27 cellular contexts compared by ENCODE assay signal in the genomic region with DNA sequence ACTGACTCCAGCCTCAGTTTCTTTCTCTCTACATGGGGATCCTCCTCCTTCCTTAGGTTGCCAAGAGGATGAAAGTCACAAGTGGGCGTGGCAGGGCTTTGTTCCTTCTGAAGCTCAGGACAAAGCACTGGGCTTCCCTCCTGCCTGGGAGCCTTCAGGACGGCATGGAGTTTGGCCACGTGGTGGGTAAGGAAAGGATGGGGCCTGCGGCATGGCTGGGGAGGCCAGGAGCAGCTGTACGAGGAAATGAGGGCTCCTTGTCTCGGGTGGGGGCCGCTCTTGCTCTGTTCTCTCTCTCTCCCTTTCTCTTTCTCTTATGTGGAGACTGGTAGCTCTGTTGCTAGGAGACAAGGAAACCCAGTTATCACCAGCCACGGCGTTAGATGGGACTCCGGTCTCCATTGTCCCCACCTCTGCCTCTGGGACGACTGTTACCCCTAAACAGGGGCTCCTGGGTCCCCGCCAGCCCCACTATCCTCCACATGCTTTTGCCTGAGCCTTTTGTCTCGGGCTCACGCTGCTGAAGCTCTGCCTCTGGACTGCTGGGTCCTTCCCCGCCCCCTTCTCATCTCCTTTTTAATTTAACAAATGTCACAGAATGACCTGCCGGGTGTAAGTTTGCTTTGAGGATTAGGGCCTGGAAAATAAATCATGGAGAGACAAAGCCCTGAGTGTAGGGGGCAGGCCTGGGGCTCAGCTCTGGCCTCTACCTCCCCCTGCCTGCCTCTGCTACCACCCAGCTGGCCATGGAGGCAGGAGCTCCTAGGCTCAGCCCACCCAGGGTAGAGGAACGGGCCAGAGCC. TPM values are rescaled to one million over a fixed set of nuclear protein-coding genes. Genes with fewer than 3 reads are reported as not detected.
DNase-seq lines count a peak whose midpoint lies in the region; ATAC-seq and TF ChIP-seq lines count a peak whose summit lies in the region.
"Had no signal": no experiment of that assay in that cellular context is flagged by ENCODE, and none has a peak within 500 bp of the region (broad histone marks: within the 10 kb centered on the region; RNA-seq: fewer than 3 reads in every experiment).

No MANE protein-coding gene starts in this region.

- H3K9me3 ChIP-seq in HUES48 (ENCODE audit: control insufficient read depth, insufficient read depth, low read length) (no peaks in the 10 kb centered on the region), neuronal stem cell (replicated peaks in 1 of 2; ENCODE audit: control insufficient read depth in 2 of 2, insufficient read depth in 1 of 2, low read depth in 1 of 2, low read length in 2 of 2) (peaks cover 0 to 2% of the 10 kb centered on the region in 2 donors)
- H3K9me3 ChIP-seq: Peyer's patch, prostate gland, SJSA1 had no signal

- peaks cover 4% of the 10 kb centered on the region; the same call in 1 of the 2 replicates for H3K4me1 ChIP-seq in HUES48 (ENCODE audit: control insufficient read depth, insufficient read depth, low read length)
- H3K4me1 ChIP-seq in neuronal stem cell (ENCODE audit: control insufficient read depth in 2 of 2, insufficient read depth in 1 of 2, low read depth in 1 of 2, low read length in 2 of 2), result peaks cover 26 to 31% of the 10 kb centered on the region in 2 donors
- H3K4me1 ChIP-seq: prostate gland had no signal

- H3K4ac ChIP-seq in neuronal stem cell (ENCODE audit: low read length), result no peak overlapping the region

- H3K36me3 Mint-ChIP-seq in glutamatergic neuron (ENCODE audit: unreplicated experiment), result no peaks in the 10 kb centered on the region

- peaks cover 21% of the 10 kb centered on the region for H3K4me1 Mint-ChIP-seq in glutamatergic neuron (ENCODE audit: low read depth, unreplicated experiment)

- ATAC-seq in GM18517 (IDR thresholded peaks at IDR 0.05; ENCODE audit: unreplicated experiment), result no peak
- ATAC-seq: effector memory CD8-positive, alpha-beta T cell; HepG2; left cardiac atrium; stimulated activated naive CD8-positive, alpha-beta T cell treated with anti-CD3 and anti-CD28 coated beads, Interleukin-15, amount 100 ng/mL, for 72 hours; T-helper 17 cell had no signal

- H3K4me3 ChIP-seq in HUES48 (ENCODE audit: low read depth, low read length) (no peak overlapping the region), neuronal stem cell (ENCODE audit: low read length in 2 of 2) (no peak overlapping the region)
- H3K4me3 ChIP-seq: Peyer's patch, prostate gland, SJSA1 had no signal

- H3K36me3 ChIP-seq in HUES48 (ENCODE audit: control insufficient read depth, insufficient read depth, low read length), result peaks cover 61% of the 10 kb centered on the region
- peaks cover 16 to 58% of the 10 kb centered on the region in 2 donors for H3K36me3 ChIP-seq in neuronal stem cell (replicated peaks in 1 of 2; ENCODE audit: control insufficient read depth in 2 of 2, insufficient read depth in 2 of 2, low read length in 2 of 2)
- H3K36me3 ChIP-seq: Peyer's patch, prostate gland had no signal

- peak overlapping the region; percentile 73 for H3K27ac ChIP-seq in HUES48 (ENCODE audit: low read depth, low read length)
- peak overlapping the region; percentile 95 for H3K27ac ChIP-seq in neuronal stem cell (replicated peaks; ENCODE audit: low read length)
- H3K27ac ChIP-seq: Peyer's patch, prostate gland, SJSA1, VCaP had no signal

- peak overlapping the region; percentile 51 for H3K4me2 ChIP-seq in neuronal stem cell (ENCODE audit: insufficient read depth, low read length, poor library complexity, severe bottlenecking)

- no peak overlapping the region for H3K4me3 Mint-ChIP-seq in glutamatergic neuron (ENCODE audit: unreplicated experiment)
- H3K4me3 Mint-ChIP-seq: effector memory CD8-positive, alpha-beta T cell; nephron progenitor cell; stimulated activated naive CD8-positive, alpha-beta T cell treated with anti-CD3 and anti-CD28 coated beads, Interleukin-15, amount 100 ng/mL, for 72 hours; T-helper 17 cell had no signal

- peak; percentile 92 for DNase-seq in NCI-H82 treated with DMSO at 0.1 percent for 48 hours (lab: John Stamatoyannopoulos, UW; ENCODE audit: unreplicated experiment)
- no peak for DNase-seq in glutamatergic neuron
- DNase-seq in neuronal stem cell (ENCODE audit: low spot score), result peak; percentile 82
- DNase-seq in mesenteric fat pad (ENCODE audit: low spot score), result no peak
- DNase-seq in central memory CD4-positive, alpha-beta T cell, result no peak
- DNase-seq: activated CD4-positive, alpha-beta T cell treated with anti-CD3 and anti-CD28 coated beads, Interleukin-2, amount 50 U/mL, for 48 hours; activated gamma-delta T cell treated with Interleukin-2 at 50 U/mL for 16 hours; cerebellar nuclear complex; DND-41; effector memory CD8-positive, alpha-beta T cell; H7; left cardiac atrium; midbrain; NCI-H1694; NCI-H226; nephron progenitor cell; NK-92 treated with Interleukin-12 subunit alpha and Interleukin-12 subunit beta, amount 100 ng/mL, for 24 hours; Peyer's patch; stimulated activated naive CD8-positive, alpha-beta T cell treated with anti-CD3 and anti-CD28 coated beads, Interleukin-15, amount 100 ng/mL, for 72 hours; T-helper 17 cell; trophoblast cell had no signal

- no peak overlapping the region for H2BK5ac ChIP-seq in neuronal stem cell (ENCODE audit: low read length)

- peaks cover 6% of the 10 kb centered on the region for H3K27me3 Mint-ChIP-seq in glutamatergic neuron (ENCODE audit: unreplicated experiment)
- H3K27me3 Mint-ChIP-seq: effector memory CD8-positive, alpha-beta T cell; stimulated activated naive CD8-positive, alpha-beta T cell treated with anti-CD3 and anti-CD28 coated beads, Interleukin-15, amount 100 ng/mL, for 72 hours; T-helper 17 cell had no signal

- H4K8ac ChIP-seq in neuronal stem cell (ENCODE audit: low read depth, low read length), result peak overlapping the region; percentile 32

- peak overlapping the region; percentile 72 for H2AK5ac ChIP-seq in neuronal stem cell (ENCODE audit: low read depth, low read length)

- no CpG with 5 or more reads among the region's 17 CpGs for WGBS in neuronal stem cell (ENCODE audit: extremely low coverage in 2 of 2, insufficient read length in 2 of 2, insufficient replicate concordance in 1 of 2), 2 donors

- peak overlapping the region; percentile 9 for H3K23ac ChIP-seq in neuronal stem cell (ENCODE audit: low read depth, low read length, poor library complexity)

- TF ChIP-seq CTCF in glutamatergic neuron (IDR thresholded peaks at IDR 0.05; ENCODE audit: partially characterized antibody, unreplicated experiment), result no peak

- H2BK15ac ChIP-seq in neuronal stem cell (ENCODE audit: low read length), result peak overlapping the region; percentile 13

- no peak overlapping the region for H3K14ac ChIP-seq in neuronal stem cell (ENCODE audit: low read length)

- H3K18ac ChIP-seq in neuronal stem cell (ENCODE audit: low read length), result peak overlapping the region; percentile 83

- H3K9me3 Mint-ChIP-seq in glutamatergic neuron (ENCODE audit: unreplicated experiment), result peaks cover 3% of the 10 kb centered on the region
- H3K9me3 Mint-ChIP-seq: effector memory CD8-positive, alpha-beta T cell; nephron progenitor cell; stimulated activated naive CD8-positive, alpha-beta T cell treated with anti-CD3 and anti-CD28 coated beads, Interleukin-15, amount 100 ng/mL, for 72 hours had no signal

- no peaks in the 10 kb centered on the region for H3K79me1 ChIP-seq in neuronal stem cell (ENCODE audit: low read depth, low read length)

- H3K9ac ChIP-seq in HUES48 (ENCODE audit: low read depth, low read length) (no peak overlapping the region), neuronal stem cell (ENCODE audit: low read depth, low read length, poor library complexity) (no peak overlapping the region)

- H4K91ac ChIP-seq in neuronal stem cell (ENCODE audit: low read depth, low read length, poor library complexity), result no peak overlapping the region

- H3K27ac Mint-ChIP-seq in glutamatergic neuron (ENCODE audit: unreplicated experiment), result peak overlapping the region; percentile 28

- peak overlapping the region; percentile 77 for H2BK12ac ChIP-seq in neuronal stem cell (ENCODE audit: low read length)

- H2BK120ac ChIP-seq in neuronal stem cell (ENCODE audit: low read depth, low read length), result peak overlapping the region; percentile 18

- H3K27me3 ChIP-seq in HUES48 (ENCODE audit: control insufficient read depth, insufficient read depth, low read length) (no peaks in the 10 kb centered on the region), neuronal stem cell (ENCODE audit: control insufficient read depth in 3 of 3, insufficient read depth in 3 of 3, low read depth in 1 of 3, low read length in 3 of 3) (no peaks in the 10 kb centered on the region)
- H3K27me3 ChIP-seq: Peyer's patch, SJSA1 had no signal

- H2AFZ ChIP-seq in neuronal stem cell (ENCODE audit: low read length), result peak overlapping the region; percentile 92

RNA-seq across cellular contexts. Expression of a gene that starts 39.4 kb away (rescaled TPM):
- total RNA-seq in glutamatergic neuron (ENCODE audit: unreplicated experiment) (57.9 TPM), mesenteric fat pad (9.9 TPM)
- 23.6 TPM for polyA plus RNA-seq in neuronal stem cell (2013, experiment 1 of 2)
- polyA plus RNA-seq in neuronal stem cell (2013, experiment 2 of 2), result 22.6 TPM

RNA-seq across cellular contexts. Expression of a gene that starts 50.1 kb away (rescaled TPM):
- total RNA-seq in glutamatergic neuron (ENCODE audit: unreplicated experiment) (27.3 TPM), mesenteric fat pad (35.7 TPM)
- polyA plus RNA-seq in neuronal stem cell (2013, experiment 1 of 2), result 141 TPM
- polyA plus RNA-seq in neuronal stem cell (2013, experiment 2 of 2), result 139 TPM

Comparison
In these comparisons a context has a peak if more than half of its experiments do, and no peak if none do; other contexts are left out.
1. DNase-seq: peak in NCI-H82 treated with DMSO at 0.1 percent for 48 hours (single experiment) and neuronal stem cell (single experiment); none in glutamatergic neuron (single experiment), mesenteric fat pad (single experiment) and central memory CD4-positive, alpha-beta T cell (single experiment).